In the genomic region with DNA sequence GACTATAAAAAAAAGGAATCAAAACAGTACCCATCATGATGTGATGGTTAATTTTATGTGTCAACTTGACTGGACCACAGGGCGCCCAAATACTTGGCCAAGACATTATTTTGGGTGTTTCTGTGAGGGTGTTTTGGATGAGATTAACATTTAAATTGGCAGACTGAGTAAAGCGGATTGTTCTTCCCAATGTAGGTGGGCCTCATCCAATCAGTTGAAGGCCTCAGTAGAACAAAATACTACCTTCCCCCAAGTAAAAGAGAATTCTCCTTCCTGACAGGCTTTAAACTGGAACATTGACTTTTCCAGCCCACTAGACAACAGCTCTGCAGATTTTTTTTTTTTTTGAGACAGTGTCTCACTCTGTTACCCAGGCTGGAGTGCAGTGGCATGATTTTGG, we compare ENCODE assay signal across 15 cellular contexts. TPM values are rescaled to one million over a fixed set of nuclear protein-coding genes. Genes with fewer than 3 reads are reported as not detected.
A peak's percentile ranks its signal among the peaks of the same experiment; 100 is the strongest.
DNase-seq lines count a peak whose midpoint lies in the region; ATAC-seq and TF ChIP-seq lines count a peak whose summit lies in the region.
"Had no signal": no experiment of that assay in that cellular context is flagged by ENCODE, and none has a peak within 500 bp of the region (broad histone marks: within the 10 kb centered on the region; RNA-seq: fewer than 3 reads in every experiment).

No MANE protein-coding gene starts in this region.

- no peaks in the 10 kb centered on the region for H3K27me3 Mint-ChIP-seq in activated CD4-positive, alpha-beta T cell treated with anti-CD3 and anti-CD28 coated beads for 36 hours
- no peaks in the 10 kb centered on the region for H3K27me3 Mint-ChIP-seq in natural killer cell treated with Interleukin-12 subunit alpha and Interleukin-12 subunit beta and Interleukin-15 and Interleukin-18, amount 100 ng/mL, for 72 hours
- H3K27me3 Mint-ChIP-seq in natural killer cell (ENCODE audit: low read depth in 2 of 2) (no peaks in the 10 kb centered on the region), immature natural killer cell (ENCODE audit: low read depth in 3 of 3) (peaks cover 0 to 1% (median 0%) of the 10 kb centered on the region in 3 donors), Calu3 (ENCODE audit: unreplicated experiment) (no peaks in the 10 kb centered on the region)
- H3K27me3 Mint-ChIP-seq: CD4-positive, alpha-beta memory T cell had no signal

- H3K9me3 Mint-ChIP-seq in activated CD4-positive, alpha-beta T cell treated with anti-CD3 and anti-CD28 coated beads for 36 hours (ENCODE audit: low read depth): no peaks in the 10 kb centered on the region
- H3K9me3 Mint-ChIP-seq in natural killer cell treated with Interleukin-12 subunit alpha and Interleukin-12 subunit beta and Interleukin-15 and Interleukin-18, amount 100 ng/mL, for 72 hours: no peaks in the 10 kb centered on the region
- H3K9me3 Mint-ChIP-seq in natural killer cell (no peaks in the 10 kb centered on the region), immature natural killer cell (peaks cover 0 to 2% (median 0%) of the 10 kb centered on the region in 6 donors), Calu3 (ENCODE audit: low read depth, unreplicated experiment) (no peaks in the 10 kb centered on the region)
- H3K9me3 Mint-ChIP-seq: CD4-positive, alpha-beta memory T cell; H9 had no signal

- POLR2A ChIA-PET in activated CD4-positive, alpha-beta T cell treated with anti-CD3 and anti-CD28 coated beads for 36 hours (lab: Charles Lee): interaction anchor here (1.4 kb wide), 1 partner anchor 15 kb away, joined by 5 read pairs; no protein-coding TSS in a partner anchor

- DNase-seq in activated CD4-positive, alpha-beta T cell treated with anti-CD3 and anti-CD28 coated beads for 36 hours: no peak
- DNase-seq in activated CD4-positive, alpha-beta T cell treated with anti-CD3 and anti-CD28 coated beads for 4 hours: no peak
- no peak for DNase-seq in natural killer cell treated with Interleukin-12 subunit alpha and Interleukin-12 subunit beta and Interleukin-15 and Interleukin-18, amount 100 ng/mL, for 72 hours (ENCODE audit: low spot score)
- no peak for DNase-seq in natural killer cell
- no peak for DNase-seq in immature natural killer cell
- DNase-seq in Kasumi-1 (lab: John Stamatoyannopoulos, UW): no peak
- no peak for DNase-seq in Calu3
- DNase-seq: AML-193; CD4-positive, alpha-beta memory T cell; DMS 273 treated with DMSO at 0.1 percent for 48 hours; DMS53; DND-41; EL; H9 had no signal

- no peak overlapping the region for H3K4me3 Mint-ChIP-seq in activated CD4-positive, alpha-beta T cell treated with anti-CD3 and anti-CD28 coated beads for 36 hours
- no peak overlapping the region for H3K4me3 Mint-ChIP-seq in natural killer cell treated with Interleukin-12 subunit alpha and Interleukin-12 subunit beta and Interleukin-15 and Interleukin-18, amount 100 ng/mL, for 72 hours
- H3K4me3 Mint-ChIP-seq in natural killer cell (no peak overlapping the region), immature natural killer cell (no peak overlapping the region), Calu3 (ENCODE audit: low read depth, unreplicated experiment) (no peak overlapping the region)
- H3K4me3 Mint-ChIP-seq: CD4-positive, alpha-beta memory T cell; H9 had no signal

- H3K27ac Mint-ChIP-seq in activated CD4-positive, alpha-beta T cell treated with anti-CD3 and anti-CD28 coated beads for 36 hours: peak overlapping the region; percentile 34
- H3K27ac Mint-ChIP-seq in natural killer cell treated with Interleukin-12 subunit alpha and Interleukin-12 subunit beta and Interleukin-15 and Interleukin-18, amount 100 ng/mL, for 72 hours: peak overlapping the region; percentile 69 to 97
- H3K27ac Mint-ChIP-seq in natural killer cell (peak overlapping the region in 1 of 2 donors; percentile 98), immature natural killer cell (peak overlapping the region in 4 of 6 donors; percentile 45 to 69 (median 51)), Calu3 (ENCODE audit: unreplicated experiment) (no peak overlapping the region)

- intact Hi-C loops in activated CD4-positive, alpha-beta T cell treated with anti-CD3 and anti-CD28 coated beads for 36 hours (cut with DNase I, micrococcal nuclease): no loop called here
- intact Hi-C loops in natural killer cell (cut with micrococcal nuclease): no loop called here
- intact Hi-C loops in Calu3 (cut with micrococcal nuclease; ENCODE audit: unreplicated experiment): no loop called here

- BruUV-seq in Calu3 (replicated peaks; lab: Mats Ljungman, UMichigan): no TSS peak

- CTCF ChIA-PET in activated CD4-positive, alpha-beta T cell treated with anti-CD3 and anti-CD28 coated beads for 36 hours (lab: Charles Lee): interaction anchor here (0.8 to 2.9 kb wide), 4 partner anchors 8 to 154 kb away, joined by 3 to 11 read pairs (median 3); no protein-coding TSS in a partner anchor
- CTCF ChIA-PET in Calu3 (lab: Charles Lee): interaction anchor here (1.0 kb wide), 1 partner anchor 487 kb away, joined by 6 read pairs; no protein-coding TSS in a partner anchor

- H3K36me3 Mint-ChIP-seq in activated CD4-positive, alpha-beta T cell treated with anti-CD3 and anti-CD28 coated beads for 36 hours (ENCODE audit: low read depth): peaks cover 14% of the 10 kb centered on the region
- H3K36me3 Mint-ChIP-seq in natural killer cell treated with Interleukin-12 subunit alpha and Interleukin-12 subunit beta and Interleukin-15 and Interleukin-18, amount 100 ng/mL, for 72 hours: peaks cover 17% of the 10 kb centered on the region
- peaks cover 8% of the 10 kb centered on the region for H3K36me3 Mint-ChIP-seq in natural killer cell
- H3K36me3 Mint-ChIP-seq in immature natural killer cell: peaks cover 0 to 25% (median 10%) of the 10 kb centered on the region in 3 donors
- peaks cover 4% of the 10 kb centered on the region for H3K36me3 Mint-ChIP-seq in Calu3 (ENCODE audit: insufficient read depth, unreplicated experiment)

- peaks cover 25% of the 10 kb centered on the region for H3K4me1 Mint-ChIP-seq in activated CD4-positive, alpha-beta T cell treated with anti-CD3 and anti-CD28 coated beads for 36 hours
- peaks cover 33 to 39% of the 10 kb centered on the region in 2 donors for H3K4me1 Mint-ChIP-seq in natural killer cell treated with Interleukin-12 subunit alpha and Interleukin-12 subunit beta and Interleukin-15 and Interleukin-18, amount 100 ng/mL, for 72 hours (ENCODE audit: low read depth in 2 of 2)
- H3K4me1 Mint-ChIP-seq in natural killer cell: peaks cover 25 to 34% of the 10 kb centered on the region in 2 donors
- peaks cover 17 to 56% of the 10 kb centered on the region in 2 donors for H3K4me1 Mint-ChIP-seq in immature natural killer cell
- peaks cover 6% of the 10 kb centered on the region for H3K4me1 Mint-ChIP-seq in Calu3 (ENCODE audit: low read depth, unreplicated experiment)

- no peak for TF ChIP-seq CTCF in natural killer cell (IDR thresholded peaks at IDR 0.05)
- no peak for TF ChIP-seq CTCF in Calu3 (IDR thresholded peaks at IDR 0.05; ENCODE audit: unreplicated experiment)

- no peak for ATAC-seq in activated CD4-positive, alpha-beta T cell treated with anti-CD3 and anti-CD28 coated beads for 36 hours
- ATAC-seq in natural killer cell treated with Interleukin-12 subunit alpha and Interleukin-12 subunit beta and Interleukin-15 and Interleukin-18, amount 100 ng/mL, for 72 hours: no peak
- ATAC-seq in natural killer cell: no peak
- ATAC-seq: A549 had no signal

RNA-seq across cellular contexts. Expression of a gene that starts 10.7 kb away (rescaled TPM):
- 10 to 100 TPM; 29.3 to 29.4 TPM for total RNA-seq in activated CD4-positive, alpha-beta T cell treated with anti-CD3 and anti-CD28 coated beads for 36 hours
- total RNA-seq in natural killer cell treated with Interleukin-12 subunit alpha and Interleukin-12 subunit beta and Interleukin-15 and Interleukin-18, amount 100 ng/mL, for 72 hours: 100 to 1,000 TPM; 109 to 217 TPM
- total RNA-seq in natural killer cell (100 to 1,000 TPM in 1 of 3 donors, 10 to 100 TPM in 2; 69.0 to 120 (median 95.1) TPM), Calu3 (2022) (27.1 and 29.5 TPM in 2 replicates)
- 100 to 1,000 TPM; 156 to 206 (median 197) TPM for polyA plus RNA-seq in immature natural killer cell

RNA-seq across cellular contexts. Expression of a gene that starts 14.6 kb away (rescaled TPM):
- 100 to 1,000 TPM; 189 to 260 TPM for total RNA-seq in activated CD4-positive, alpha-beta T cell treated with anti-CD3 and anti-CD28 coated beads for 36 hours
- 100 to 1,000 TPM in 1 of 2 donors, 10 to 100 TPM in 1; 95.1 to 156 TPM for total RNA-seq in natural killer cell treated with Interleukin-12 subunit alpha and Interleukin-12 subunit beta and Interleukin-15 and Interleukin-18, amount 100 ng/mL, for 72 hours
- 100 to 1,000 TPM in 2 of 3 donors, 10 to 100 TPM in 1; 89.2 to 113 (median 103) TPM for total RNA-seq in natural killer cell
- 10 to 100 TPM in 2 of 3 donors, 1 to 10 TPM in 1; 7.8 to 20.3 (median 18.9) TPM for polyA plus RNA-seq in immature natural killer cell
- 242 and 276 TPM in 2 replicates for total RNA-seq in Calu3 (2022)

RNA-seq across cellular contexts. Expression of a gene that starts 48.4 kb away (rescaled TPM):
- total RNA-seq in activated CD4-positive, alpha-beta T cell treated with anti-CD3 and anti-CD28 coated beads for 36 hours: 10 to 100 TPM; 34.4 to 41.5 TPM
- 10 to 100 TPM; 66.2 to 80.2 TPM for total RNA-seq in natural killer cell treated with Interleukin-12 subunit alpha and Interleukin-12 subunit beta and Interleukin-15 and Interleukin-18, amount 100 ng/mL, for 72 hours
- total RNA-seq in natural killer cell: 10 to 100 TPM; 35.3 to 47.1 (median 39.5) TPM
- polyA plus RNA-seq in immature natural killer cell: 10 to 100 TPM in 1 of 3 donors, 1 to 10 TPM in 2; 5.2 to 14.9 (median 6.4) TPM
- total RNA-seq in Calu3 (2022): 27.8 and 31.9 TPM in 2 replicates
